ENCODE assay signal across 10 cellular contexts in genomic region chr14:77314043-77314442, GRCh38. TPM values are rescaled to one million over a fixed set of nuclear protein-coding genes. Genes with fewer than 3 reads are reported as not detected.
DNase-seq lines count a peak whose midpoint lies in the region; ATAC-seq and TF ChIP-seq lines count a peak whose summit lies in the region.
"Had no signal": no experiment of that assay in that cellular context is flagged by ENCODE, and none has a peak within 500 bp of the region (broad histone marks: within the 10 kb centered on the region; RNA-seq: fewer than 3 reads in every experiment).

No MANE protein-coding gene starts in this region.

- TF ChIP-seq CTCF in AG04449 (IDR thresholded peaks at IDR 0.05; ENCODE audit: insufficient read depth, low read length, missing control alignments): no peak
- TF ChIP-seq CTCF in PC-3 (conservative IDR thresholded peaks at IDR 0.05; ENCODE audit: low read depth, low read length): peak; percentile 21; the same call in 1 of the 2 replicates
- no peak for TF ChIP-seq CTCF in epithelial cell of proximal tubule (conservative IDR thresholded peaks at IDR 0.05; ENCODE audit: low read depth, low read length)

- CTCF ChIA-PET in AG04449 (lab: Yijun Ruan, JAX): interaction anchor here (1.6 to 7.5 kb wide), 8 partner anchors 12 to 442 kb away, joined by 5 to 416 read pairs (median 27); no protein-coding TSS in a partner anchor
- CTCF ChIA-PET in PC-3 (lab: Charles Lee): interaction anchor here (0.8 to 3.1 kb wide), 3 partner anchors 11 to 163 kb away, joined by 3 to 72 read pairs (median 5); partner anchors contain the start of gene TMEM63C

- H3F3A ChIP-seq in PC-3 (ENCODE audit: low read length, unreplicated experiment): no peaks in the 10 kb centered on the region

- H3K9me3 ChIP-seq in PC-3 (ENCODE audit: low read length) (no peaks in the 10 kb centered on the region), muscle layer of colon (ENCODE audit: low read length) (no peaks in the 10 kb centered on the region)
- H3K9me3 ChIP-seq: BLaER1 treated with 17β-estradiol and CSF1 and Interleukin-3, amounts not matched to agents 10 nM and 100 nM had no signal

- POLR2A ChIA-PET in AG04449 (lab: Yijun Ruan, JAX): interaction anchor here (0.7 to 1.0 kb wide), 3 partner anchors 9 to 267 kb away, joined by 3 to 4 read pairs (median 3); no protein-coding TSS in a partner anchor
- POLR2A ChIA-PET in PC-3 (lab: Charles Lee; ENCODE audit: unreplicated experiment): no interaction called here

- H2AFZ ChIP-seq in PC-3 (ENCODE audit: low read length): no peak overlapping the region

- H3K4me1 ChIP-seq in PC-3 (ENCODE audit: insufficient read depth, low read length): peaks cover 46% of the 10 kb centered on the region
- peaks cover 35% of the 10 kb centered on the region for H3K4me1 ChIP-seq in muscle layer of colon (ENCODE audit: insufficient read depth, low read length)

- intact Hi-C loops in PC-3 (cut with micrococcal nuclease): loop anchor here (1.0 to 10.0 kb wide), 2 partner anchors 11 to 439 kb away; no protein-coding TSS in a partner anchor

- no peaks in the 10 kb centered on the region for H3K27me3 ChIP-seq in PC-3 (ENCODE audit: low read length)
- no peaks in the 10 kb centered on the region for H3K27me3 ChIP-seq in muscle layer of colon (ENCODE audit: control insufficient read depth in 1 of 2, insufficient read depth in 2 of 2, low read length in 2 of 2)
- H3K27me3 ChIP-seq: BLaER1 treated with 17β-estradiol and CSF1 and Interleukin-3, amounts not matched to agents 10 nM and 100 nM had no signal

- H3K4me3 ChIP-seq in AG04449 (ENCODE audit: low read depth, low read length): no peak overlapping the region
- H3K4me3 ChIP-seq in PC-3 (ENCODE audit: low read length): no peak overlapping the region
- H3K4me3 ChIP-seq in epithelial cell of proximal tubule (ENCODE audit: low read depth, low read length): no peak overlapping the region
- H3K4me3 ChIP-seq in muscle layer of colon (ENCODE audit: low read depth in 1 of 2, low read length in 2 of 2): no peak overlapping the region
- H3K4me3 ChIP-seq: BLaER1 treated with 17β-estradiol and CSF1 and Interleukin-3, amounts not matched to agents 10 nM and 100 nM had no signal

- DNase-seq in AG04449 (ENCODE audit: low read depth, low spot score) (peak; percentile 80), PC-3 (peak; percentile 92), epithelial cell of proximal tubule (ENCODE audit: low read depth) (peak; percentile 91), NCI-H446 (lab: John Stamatoyannopoulos, UW) (no peak), Kasumi-1 (lab: John Stamatoyannopoulos, UW) (no peak)
- DNase-seq in central memory CD4-positive, alpha-beta T cell: no peak
- DNase-seq: activated CD4-positive, alpha-beta T cell treated with anti-CD3 and anti-CD28 coated beads, Interleukin-2, amount 50 U/mL, for 4 hours had no signal

- peaks cover 3% of the 10 kb centered on the region; the same call in 1 of the 2 replicates for H3K36me3 ChIP-seq in PC-3 (ENCODE audit: low read depth, low read length)
- no peaks in the 10 kb centered on the region for H3K36me3 ChIP-seq in muscle layer of colon (ENCODE audit: insufficient read depth, low read length)
- H3K36me3 ChIP-seq: BLaER1 treated with 17β-estradiol and CSF1 and Interleukin-3, amounts not matched to agents 10 nM and 100 nM had no signal

- H3K27ac ChIP-seq in PC-3 (ENCODE audit: low read length) (peak overlapping the region; percentile 73), muscle layer of colon (ENCODE audit: low read depth, low read length) (peak overlapping the region; percentile 37)
- H3K27ac ChIP-seq: BLaER1 treated with 17β-estradiol and CSF1 and Interleukin-3, amounts not matched to agents 10 nM and 100 nM had no signal

- ATAC-seq in PC-3 (peak; percentile 87), GM21367 (IDR thresholded peaks at IDR 0.05; ENCODE audit: unreplicated experiment) (no peak)

- H3K9ac ChIP-seq in PC-3 (ENCODE audit: low read length) (peak overlapping the region; percentile 22; the same call in 1 of the 2 replicates), muscle layer of colon (ENCODE audit: low read length) (no peak overlapping the region)

- no peaks in the 10 kb centered on the region for H3K9me2 ChIP-seq in PC-3 (replicated peaks; ENCODE audit: low read length)

- H4K20me1 ChIP-seq in PC-3 (ENCODE audit: low read length): peaks cover 15% of the 10 kb centered on the region; the same call in 1 of the 2 replicates

- peak overlapping the region; percentile 46 for H3K4me2 ChIP-seq in PC-3 (ENCODE audit: low read length)
- H3K4me2 ChIP-seq: BLaER1 treated with 17β-estradiol and CSF1 and Interleukin-3, amounts not matched to agents 10 nM and 100 nM had no signal

- BruUV-seq in PC-3 (replicated peaks; lab: Mats Ljungman, UMichigan): no TSS peak

- H3K79me2 ChIP-seq in PC-3 (ENCODE audit: low read length): peaks cover 80% of the 10 kb centered on the region

RNA-seq across cellular contexts. Expression of gene POMT2, which starts 6.6 kb away (rescaled TPM):
- total RNA-seq in PC-3 (2014; rRNA removed): 57.6 and 67.6 TPM in 2 replicates
- total RNA-seq in epithelial cell of proximal tubule: 15.5 and 17.8 TPM in 2 replicates

RNA-seq across cellular contexts. Expression of gene GSTZ1, which starts 6.8 kb away (rescaled TPM):
- 49.9 and 57.4 TPM in 2 replicates for total RNA-seq in PC-3 (2014; rRNA removed)
- 23.8 and 36.1 TPM in 2 replicates for total RNA-seq in epithelial cell of proximal tubule

RNA-seq across cellular contexts. Expression of gene NGB, which starts 43.0 kb away (rescaled TPM):
- total RNA-seq in PC-3 (2014; rRNA removed) (not detected in 2 replicates), epithelial cell of proximal tubule (0.12 and 0.14 TPM in 2 replicates)

Comparison
In these comparisons a context has a peak if more than half of its experiments do, and no peak if none do; other contexts are left out.
1. DNase-seq: peak in AG04449 (single experiment), PC-3 (single experiment) and epithelial cell of proximal tubule (single experiment); none in central memory CD4-positive, alpha-beta T cell (single experiment), NCI-H446 (0 of 2) and Kasumi-1 (0 of 2).